Comparison of ENCODE assay signal across 8 cellular contexts in genomic region chr11:11841121-11841604, GRCh38. TPM values are rescaled to one million over a fixed set of nuclear protein-coding genes. Genes with fewer than 3 reads are reported as not detected.
DNase-seq lines count a peak whose midpoint lies in the region; ATAC-seq, FAIRE-seq and TF ChIP-seq lines count a peak whose summit lies in the region.

No MANE protein-coding gene starts in this region.

- no peak for DNase-seq in AG04449 (ENCODE audit: low read depth, low spot score)
- no peak for DNase-seq in mesendoderm
- DNase-seq in urothelium cell line (ENCODE audit: low spot score) = peak; percentile 54
- no peak for DNase-seq in stimulated activated CD4-positive, alpha-beta T cell treated with anti-CD3 and anti-CD28 coated beads, Interleukin-12 subunit alpha, Interleukin-12 subunit beta, amount 100 ng/mL, for 4 hours

- H4K5ac ChIP-seq in mesendoderm (ENCODE audit: low read length) = no peak overlapping the region

- H2BK15ac ChIP-seq in mesendoderm (replicated peaks; ENCODE audit: low read depth) = no peak overlapping the region

- H3K79me1 ChIP-seq in mesendoderm (ENCODE audit: low read length) = peaks cover 2% of the 10 kb centered on the region

- peaks cover 41% of the 10 kb centered on the region for H3K4me1 ChIP-seq in OCI-LY1 (ENCODE audit: insufficient read depth, low read length, severe bottlenecking)
- H3K4me1 ChIP-seq in endocrine pancreas (ENCODE audit: control insufficient read depth, insufficient read depth, low read length) = peaks cover 22% of the 10 kb centered on the region
- peaks cover 4% of the 10 kb centered on the region for H3K4me1 ChIP-seq in mesendoderm (ENCODE audit: control insufficient read depth, low read depth, low read length)

- H2BK5ac ChIP-seq in mesendoderm (ENCODE audit: low read length) = peak overlapping the region; percentile 61

- FAIRE-seq in urothelium cell line (lab: Jason Lieb, UNC) = no peak

- H3K4me3 ChIP-seq in AG04449 (ENCODE audit: low read depth, low read length) (peak overlapping the region; percentile 79), GM08714 (ENCODE audit: low read length) (peak overlapping the region; percentile 93; the same call in 1 of the 2 replicates), OCI-LY1 (ENCODE audit: low read depth, low read length, poor library complexity, severe bottlenecking) (peak overlapping the region; percentile 83), endocrine pancreas (ENCODE audit: control insufficient read depth, insufficient read depth, low read length) (no peak overlapping the region), mesendoderm (ENCODE audit: low read length) (peak overlapping the region; percentile 63)

- peak overlapping the region; percentile 98 for H3K4me2 ChIP-seq in OCI-LY1 (ENCODE audit: low read length)
- H3K4me2 ChIP-seq in mesendoderm (ENCODE audit: low read length) = peak overlapping the region; percentile 28

- H2AFZ ChIP-seq in OCI-LY1 (ENCODE audit: low read length) = peak overlapping the region; percentile 88

- peak overlapping the region; percentile 8 for H3K4ac ChIP-seq in mesendoderm (ENCODE audit: low read depth, low read length)

- H4K20me1 ChIP-seq in OCI-LY1 (ENCODE audit: insufficient read depth, low read length) = no peaks in the 10 kb centered on the region

- H3K9ac ChIP-seq in OCI-LY1 (ENCODE audit: low read length) (peak overlapping the region; percentile 97), endocrine pancreas (ENCODE audit: control insufficient read depth, insufficient read depth, low read length) (peak overlapping the region; percentile 68), mesendoderm (ENCODE audit: low read length) (peak overlapping the region; percentile 78)

- no CpG with 5 or more reads among the region's 17 CpGs for WGBS in mesendoderm (ENCODE audit: extremely low coverage, insufficient coverage, low lambda C conversion rate)

- peak; percentile 3 for ATAC-seq in HG03103 (IDR thresholded peaks at IDR 0.05; ENCODE audit: low read depth, unreplicated experiment)

- no peaks in the 10 kb centered on the region for H3F3A ChIP-seq in OCI-LY1 (ENCODE audit: insufficient read depth, low read length)

- H3K27ac ChIP-seq in OCI-LY1 (ENCODE audit: low read depth, low read length, poor library complexity, severe bottlenecking) (peak overlapping the region; percentile 72), mesendoderm (ENCODE audit: low read depth, low read length) (peak overlapping the region; percentile 90)

- no peak overlapping the region for H2AK5ac ChIP-seq in mesendoderm (ENCODE audit: low read length)

- H2BK120ac ChIP-seq in mesendoderm (ENCODE audit: low read depth, low read length) = peak overlapping the region; percentile 15

- H3K79me2 ChIP-seq in OCI-LY1 (ENCODE audit: insufficient read depth, low read length) = peaks cover 40% of the 10 kb centered on the region
- H3K79me2 ChIP-seq in mesendoderm (ENCODE audit: control insufficient read depth, insufficient read depth, low read length) = peaks cover 26% of the 10 kb centered on the region

- no peaks in the 10 kb centered on the region for H3K9me3 ChIP-seq in OCI-LY1 (ENCODE audit: low read length)
- no peaks in the 10 kb centered on the region for H3K9me3 ChIP-seq in endocrine pancreas (ENCODE audit: control insufficient read depth, low read length)

- TF ChIP-seq CTCF in AG04449 (IDR thresholded peaks at IDR 0.05; ENCODE audit: insufficient read depth, low read length, missing control alignments) = no peak
- TF ChIP-seq CTCF in OCI-LY1 (IDR thresholded peaks at IDR 0.05; ENCODE audit: low read length) = no peak

- no peaks in the 10 kb centered on the region for H3K9me2 ChIP-seq in OCI-LY1 (ENCODE audit: low read depth, low read length)

- peak overlapping the region; percentile 81 for H4K8ac ChIP-seq in mesendoderm (ENCODE audit: low read depth, low read length)

- POLR2A ChIA-PET in AG04449 (lab: Yijun Ruan, JAX) = interaction anchor here (0.7 to 3.7 kb wide), 4 partner anchors 19 to 247 kb away, joined by 3 to 18 read pairs (median 4); no protein-coding TSS in a partner anchor

- H3K23ac ChIP-seq in mesendoderm (ENCODE audit: low read length) = peak overlapping the region; percentile 3

- no peaks in the 10 kb centered on the region for H3K27me3 ChIP-seq in OCI-LY1 (ENCODE audit: insufficient read depth, low read length)
- no peaks in the 10 kb centered on the region for H3K27me3 ChIP-seq in endocrine pancreas (ENCODE audit: control insufficient read depth, insufficient read depth, low read length)
- no peaks in the 10 kb centered on the region for H3K27me3 ChIP-seq in mesendoderm (ENCODE audit: insufficient read depth, low read length, poor library complexity)

- CTCF ChIA-PET in AG04449 (lab: Yijun Ruan, JAX) = interaction anchor here (0.6 to 1.5 kb wide), 7 partner anchors 8 to 203 kb away, joined by 3 to 6 read pairs (median 4); no protein-coding TSS in a partner anchor

- peak overlapping the region; percentile 72 for H3K18ac ChIP-seq in mesendoderm (ENCODE audit: low read length)

- H3K36me3 ChIP-seq in OCI-LY1 (ENCODE audit: insufficient read depth, low read length) (no peaks in the 10 kb centered on the region), endocrine pancreas (ENCODE audit: control insufficient read depth, insufficient read depth, low read length) (no peaks in the 10 kb centered on the region), mesendoderm (ENCODE audit: control insufficient read depth, insufficient read depth, low read length) (no peaks in the 10 kb centered on the region)

- peak overlapping the region; percentile 94 for H3K56ac ChIP-seq in mesendoderm (ENCODE audit: low read length)

RNA-seq across cellular contexts. Expression of gene USP47, which starts 0.6 kb away (rescaled TPM):
- 19.5 TPM for polyA plus RNA-seq in mesendoderm (2013, experiment 1 of 2)
- 20.7 TPM for polyA plus RNA-seq in mesendoderm (2013, experiment 2 of 2)
